ENCODE assay signal across 8 cellular contexts in genomic region chr3:30659270-30660127, GRCh38. TPM values are rescaled to one million over a fixed set of nuclear protein-coding genes. Genes with fewer than 3 reads are reported as not detected.
DNase-seq lines count a peak whose midpoint lies in the region; ATAC-seq, FAIRE-seq and TF ChIP-seq lines count a peak whose summit lies in the region.

No MANE protein-coding gene starts in this region.

- no peak for TF ChIP-seq POLR2A in Peyer's patch (IDR thresholded peaks at IDR 0.05)
- peak; percentile 81 for TF ChIP-seq POLR2A in endothelial cell of umbilical vein (IDR thresholded peaks at IDR 0.05; ENCODE audit: low read depth, low read length)

- intact Hi-C loops in endothelial cell of umbilical vein (cut with micrococcal nuclease): loop anchor here (1.0 kb wide), 9 partner anchors 22 to 497 kb away; partner anchors contain the start of gene TGFBR2

- H3K4me1 ChIP-seq in Peyer's patch (peaks cover 0 to 56% (median 36%) of the 10 kb centered on the region in 4 donors), endothelial cell of umbilical vein (ENCODE audit: control insufficient read depth, extremely low read depth, insufficient read depth, low read length) (peaks cover 100% of the 10 kb centered on the region)

- H4K20me1 ChIP-seq in endothelial cell of umbilical vein (replicated peaks; ENCODE audit: control insufficient read depth, extremely low read depth, insufficient read depth, low read length): no peaks in the 10 kb centered on the region

- peak overlapping the region; percentile 74 for H3K4me2 ChIP-seq in endothelial cell of umbilical vein (ENCODE audit: insufficient read depth, low read length)

- H3K27ac Mint-ChIP-seq in neural crest cell (ENCODE audit: unreplicated experiment): peak overlapping the region; percentile 94

- no peak for TF ChIP-seq CTCF in Peyer's patch (IDR thresholded peaks at IDR 0.05)
- no peak for TF ChIP-seq CTCF in endothelial cell of umbilical vein (IDR thresholded peaks at IDR 0.05; ENCODE audit: extremely low read depth in 1 of 2, insufficient read depth in 1 of 2, low read depth in 1 of 2, low read length in 2 of 2)
- TF ChIP-seq CTCF in neural crest cell (conservative IDR thresholded peaks at IDR 0.05): no peak

- no peak overlapping the region for H2AFZ ChIP-seq in endothelial cell of umbilical vein (ENCODE audit: low read depth, low read length)

- no peaks in the 10 kb centered on the region for H3K9me3 Mint-ChIP-seq in neural crest cell

- H3K4me3 ChIP-seq in Peyer's patch: no peak overlapping the region
- H3K4me3 ChIP-seq in endothelial cell of umbilical vein (replicated peaks in 1 of 3; ENCODE audit: insufficient read depth in 1 of 3, low read depth in 1 of 3, low read length in 3 of 3): no peak overlapping the region

- H3K9me3 ChIP-seq in Peyer's patch (no peaks in the 10 kb centered on the region), endothelial cell of umbilical vein (replicated peaks; ENCODE audit: control insufficient read depth, insufficient read depth, low read length) (no peaks in the 10 kb centered on the region)

- H3K36me3 ChIP-seq in Peyer's patch (peaks cover 0 to 37% (median 0%) of the 10 kb centered on the region in 3 donors), endothelial cell of umbilical vein (ENCODE audit: control insufficient read depth in 2 of 2, extremely low read depth in 1 of 2, insufficient read depth in 2 of 2, low read length in 2 of 2) (peaks cover 15 to 60% of the 10 kb centered on the region in 2 experiments)

- no peaks in the 10 kb centered on the region for H3K9me1 ChIP-seq in endothelial cell of umbilical vein (replicated peaks; ENCODE audit: control insufficient read depth, extremely low read depth, insufficient read depth, low read length)

- H3K9ac ChIP-seq in endothelial cell of umbilical vein (replicated peaks; ENCODE audit: extremely low read depth, insufficient read depth, low read length): peak overlapping the region; percentile 87

- DNase-seq in DMS53 (lab: John Stamatoyannopoulos, UW) (peak; percentile 22), Peyer's patch (no peak), endothelial cell of umbilical vein (ENCODE audit: low read depth, low spot score) (peak; percentile 94), neural crest cell (ENCODE audit: low read depth, low spot score) (no peak), T-helper 9 cell (no peak), medulla oblongata (ENCODE audit: extremely low spot score) (no peak), NCI-H345 treated with DMSO at 0.1 percent for 48 hours (lab: John Stamatoyannopoulos, UW; ENCODE audit: unreplicated experiment) (no peak)

- dilution Hi-C loops in endothelial cell of umbilical vein (cut with MboI; ENCODE audit: extremely low pct_ligation_motif_present, low sequenced_read_pairs): no loop called here

- H3K27me3 Mint-ChIP-seq in neural crest cell (ENCODE audit: low read depth): no peaks in the 10 kb centered on the region

- POLR2A ChIA-PET in endothelial cell of umbilical vein (lab: Charles Lee): interaction anchor here (0.7 to 1.5 kb wide), 5 partner anchors 15 to 460 kb away, joined by 3 to 5 read pairs (median 4); partner anchors contain the start of gene TGFBR2

- no peak overlapping the region for H3K4me3 Mint-ChIP-seq in neural crest cell

- H3K36me3 Mint-ChIP-seq in neural crest cell (ENCODE audit: low read depth): peaks cover 26% of the 10 kb centered on the region

- CTCF ChIA-PET in endothelial cell of umbilical vein (lab: Charles Lee): interaction anchor here (0.6 to 3.1 kb wide), 14 partner anchors 8 to 618 kb away, joined by 3 to 18 read pairs (median 4); no protein-coding TSS in a partner anchor

- no peak for ATAC-seq in HG02885 (IDR thresholded peaks at IDR 0.05; ENCODE audit: poor library complexity, unreplicated experiment)

- peaks cover 64% of the 10 kb centered on the region for H3K79me2 ChIP-seq in endothelial cell of umbilical vein (ENCODE audit: control insufficient read depth, insufficient read depth, low read length)

- H3K4me1 Mint-ChIP-seq in neural crest cell: peaks cover 29% of the 10 kb centered on the region

- no TSS peak for BruUV-seq in endothelial cell of umbilical vein (replicated peaks; lab: Mats Ljungman, UMichigan)

- FAIRE-seq in endothelial cell of umbilical vein (lab: Jason Lieb, UNC): peak; percentile 83

- H3K27me3 ChIP-seq in Peyer's patch (no peaks in the 10 kb centered on the region), endothelial cell of umbilical vein (ENCODE audit: control insufficient read depth in 2 of 2, insufficient read depth in 2 of 2, low read length in 2 of 2) (no peaks in the 10 kb centered on the region)

- H3K27ac ChIP-seq in Peyer's patch (peak overlapping the region; percentile 62 to 82 (median 75)), endothelial cell of umbilical vein (ENCODE audit: insufficient read depth, low read depth, low read length) (peak overlapping the region; percentile 98)

TF ChIP-seq in endothelial cell of umbilical vein, 7 proteins besides CTCF, POLR2A, EP300 and RAD21:
- TF ChIP-seq JUN (IDR thresholded peaks at IDR 0.05; ENCODE audit: borderline replicate concordance, insufficient read depth, insufficient read length, low read depth): peak; percentile 76
- TF ChIP-seq POLR2AphosphoS5 (IDR thresholded peaks at IDR 0.05; ENCODE audit: insufficient read depth, low read depth, low read length): peak; percentile 78
- no peak for TF ChIP-seq EZH2 (IDR thresholded peaks at IDR 0.05; ENCODE audit: borderline replicate concordance, low read depth, low read length, severe bottlenecking)
- no peak for TF ChIP-seq MAX (IDR thresholded peaks at IDR 0.05; ENCODE audit: insufficient read depth, insufficient read length)
- TF ChIP-seq GATA2 (IDR thresholded peaks at IDR 0.05; ENCODE audit: insufficient read depth, insufficient read length, low read depth, low read length): peak; percentile 94
- TF ChIP-seq MYC (IDR thresholded peaks at IDR 0.05; ENCODE audit: low read depth, low read length): no peak
- peak; percentile 95 for TF ChIP-seq FOS (IDR thresholded peaks at IDR 0.05; ENCODE audit: borderline replicate concordance, insufficient read depth, low read length)

RNA-seq across cellular contexts. Expression of gene TGFBR2, which starts 53.1 kb away (rescaled TPM):
- 100 to 1,000 TPM in 2 of 4 donors, 10 to 100 TPM in 2; 51.8 to 127 (median 105) TPM for total RNA-seq in Peyer's patch
- 250 and 259 TPM in 2 replicates for total RNA-seq in endothelial cell of umbilical vein
- polyA plus RNA-seq in endothelial cell of umbilical vein: 203 and 227 TPM in 2 replicates
- polyA plus RNA-seq in endothelial cell of umbilical vein (2011; cell fraction: cytosol; rRNA removed): 180 and 183 TPM in 2 replicates
- polyA plus RNA-seq in endothelial cell of umbilical vein (2011; cell fraction: nucleus; rRNA removed): 156 and 180 TPM in 2 replicates
- polyA plus RNA-seq in endothelial cell of umbilical vein (2012): 157 and 193 TPM in 2 replicates
- 448 and 461 TPM in 2 replicates for polyA minus RNA-seq in endothelial cell of umbilical vein
- 8.2 TPM for polyA minus RNA-seq in endothelial cell of umbilical vein (2011; cell fraction: cytosol; rRNA and poly(A)+ RNA removed)
- 268 and 339 TPM in 2 replicates for polyA minus RNA-seq in endothelial cell of umbilical vein (2011; cell fraction: nucleus; rRNA and poly(A)+ RNA removed)
- 8.5 and 8.7 TPM in 2 replicates for total RNA-seq in neural crest cell

Comparison
In these comparisons a context has a peak if more than half of its experiments do, and no peak if none do; other contexts are left out.
1. DNase-seq: peak in DMS53 (single experiment) and endothelial cell of umbilical vein (single experiment); none in Peyer's patch (0 of 3), neural crest cell (single experiment), T-helper 9 cell (single experiment), medulla oblongata (single experiment) and NCI-H345 treated with DMSO at 0.1 percent for 48 hours (single experiment).